9 cellular contexts compared by ENCODE assay signal in the genomic region with DNA sequence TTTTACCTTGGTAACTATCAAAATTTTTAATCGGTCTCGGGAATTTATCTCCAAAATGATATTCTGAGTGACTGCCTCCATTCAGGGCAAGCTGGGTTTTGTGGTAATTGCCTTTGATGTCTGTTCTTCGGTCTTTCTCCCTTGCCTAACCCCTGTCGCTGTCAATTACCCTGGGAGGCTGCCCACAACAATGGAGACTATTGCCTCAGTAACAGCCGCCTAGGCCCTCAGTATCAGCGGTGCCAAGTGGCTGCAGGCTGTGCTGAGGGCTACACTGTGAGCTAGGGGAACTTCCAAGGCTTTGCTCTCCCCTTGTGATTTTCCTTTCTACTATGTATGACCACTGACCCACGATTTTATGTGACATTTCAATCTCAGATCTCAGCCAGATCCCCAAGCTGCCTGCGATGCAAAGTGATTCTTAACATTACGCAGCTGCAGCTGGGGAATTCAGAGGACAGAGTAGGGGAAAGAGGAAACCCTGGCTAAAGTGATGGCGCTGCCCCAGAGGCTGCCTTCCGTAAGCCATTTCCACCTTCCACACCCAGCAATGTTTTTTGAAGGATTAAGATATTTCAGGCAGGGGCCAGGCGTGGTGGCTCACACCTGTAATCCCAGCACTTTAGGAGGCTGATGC. TPM values are rescaled to one million over a fixed set of nuclear protein-coding genes. Genes with fewer than 3 reads are reported as not detected.
DNase-seq lines count a peak whose midpoint lies in the region; ATAC-seq and TF ChIP-seq lines count a peak whose summit lies in the region.
"Had no signal": no experiment of that assay in that cellular context is flagged by ENCODE, and none has a peak within 500 bp of the region (broad histone marks: within the 10 kb centered on the region; RNA-seq: fewer than 3 reads in every experiment).

No MANE protein-coding gene starts in this region.

- no peaks in the 10 kb centered on the region for H4K20me1 ChIP-seq in fibroblast of lung (ENCODE audit: control insufficient read depth, extremely low read depth, insufficient read depth, low read length)
- no peaks in the 10 kb centered on the region for H4K20me1 ChIP-seq in MM.1S (ENCODE audit: insufficient read depth, low read length)

- H3K9me2 ChIP-seq in MM.1S (replicated peaks; ENCODE audit: insufficient read depth, low read length) = no peaks in the 10 kb centered on the region

- H3F3A ChIP-seq in MM.1S (ENCODE audit: insufficient read depth, low read length) = no peaks in the 10 kb centered on the region

- ATAC-seq in GM21786 (IDR thresholded peaks at IDR 0.05; ENCODE audit: unreplicated experiment) (peak; percentile 43), GM19324 (IDR thresholded peaks at IDR 0.05; ENCODE audit: low FRiP score, unreplicated experiment) (no peak)

- peaks cover 4% of the 10 kb centered on the region for H3K27me3 ChIP-seq in fibroblast of lung (ENCODE audit: control insufficient read depth, insufficient read depth, low read length)
- H3K27me3 ChIP-seq in MM.1S (replicated peaks; ENCODE audit: insufficient read depth, low read length) = no peaks in the 10 kb centered on the region

- H3K4me2 ChIP-seq in fibroblast of lung (ENCODE audit: extremely low read depth, insufficient read depth, low read length) (peak overlapping the region; percentile 44), MM.1S (ENCODE audit: low read depth, low read length) (no peak overlapping the region)

- no peak for TF ChIP-seq POLR2A in erythroblast (IDR thresholded peaks at IDR 0.05; ENCODE audit: low read length)

- peak overlapping the region in 1 of 4 experiments; percentile 15 for H3K4me3 ChIP-seq in fibroblast of lung (replicated peaks in 1 of 4; ENCODE audit: control extremely low read depth in 1 of 4, insufficient read depth in 1 of 4, low read depth in 3 of 4, low read length in 4 of 4)
- no peak overlapping the region for H3K4me3 ChIP-seq in MM.1S (ENCODE audit: low read length)

- H3K4me1 ChIP-seq in fibroblast of lung (ENCODE audit: control insufficient read depth, extremely low read depth, insufficient read depth, low read length) (peaks cover 4% of the 10 kb centered on the region), MM.1S (ENCODE audit: low read length) (no peaks in the 10 kb centered on the region)

- no peak for TF ChIP-seq CTCF in fibroblast of lung (conservative IDR thresholded peaks at IDR 0.05 in 1 of 2, IDR thresholded peaks at IDR 0.05 in 1 of 2; ENCODE audit: low read depth in 1 of 2, low read length in 2 of 2)
- no peak for TF ChIP-seq CTCF in MM.1S (IDR thresholded peaks at IDR 0.05; ENCODE audit: low read length)

- H3K27ac ChIP-seq in fibroblast of lung (ENCODE audit: insufficient read depth, low read length) (no peak overlapping the region), MM.1S (ENCODE audit: low read length) (no peak overlapping the region)

- no peak overlapping the region for H3K9ac ChIP-seq in fibroblast of lung (ENCODE audit: insufficient read depth, low read length)
- H3K9ac ChIP-seq in MM.1S (ENCODE audit: low read length) = no peak overlapping the region

- H3K79me2 ChIP-seq in fibroblast of lung (ENCODE audit: control insufficient read depth, insufficient read depth, low read length) = no peaks in the 10 kb centered on the region
- no peaks in the 10 kb centered on the region for H3K79me2 ChIP-seq in MM.1S (ENCODE audit: low read length)

- H3K9me3 ChIP-seq in fibroblast of lung (ENCODE audit: control insufficient read depth, insufficient read depth, low read depth, low read length) (no peaks in the 10 kb centered on the region), MM.1S (replicated peaks; ENCODE audit: insufficient read depth, low read length) (no peaks in the 10 kb centered on the region)

- no peaks in the 10 kb centered on the region for H3K36me3 ChIP-seq in fibroblast of lung (ENCODE audit: control insufficient read depth, insufficient read depth, low read length)
- H3K36me3 ChIP-seq in MM.1S (replicated peaks; ENCODE audit: insufficient read depth, low read length) = no peaks in the 10 kb centered on the region

- DNase-seq in NCI-H510A (lab: John Stamatoyannopoulos, UW) = peak; percentile 39
- peak; percentile 5 to 19 for DNase-seq in fibroblast of lung (ENCODE audit: low read depth in 2 of 2)
- peak; percentile 8 for DNase-seq in putamen (ENCODE audit: low spot score)
- DNase-seq in erythroblast (lab: John Stamatoyannopoulos, UW) = no peak
- DNase-seq in MM.1S = no peak

- H2AFZ ChIP-seq in fibroblast of lung (ENCODE audit: low read length) = peak overlapping the region; percentile 62
- H2AFZ ChIP-seq in MM.1S (ENCODE audit: low read length) = no peak overlapping the region

RNA-seq across cellular contexts. Expression of gene REST, which starts 36.2 kb away (rescaled TPM):
- total RNA-seq in fibroblast of lung = 25.2 and 33.0 TPM in 2 replicates
- 29.3 and 30.5 TPM in 2 replicates for polyA plus RNA-seq in fibroblast of lung
- polyA plus RNA-seq in fibroblast of lung (2012) = 9.7 and 12.6 TPM in 2 replicates
- polyA minus RNA-seq in fibroblast of lung (ENCODE audit: low replicate concordance) = 9.3 and 20.4 TPM in 2 replicates

RNA-seq across cellular contexts. Expression of gene SPINK2, which starts 50.0 kb away (rescaled TPM):
- not detected in 2 replicates for total RNA-seq in fibroblast of lung
- polyA plus RNA-seq in fibroblast of lung = not detected in 2 replicates
- not detected in 2 replicates for polyA plus RNA-seq in fibroblast of lung (2012)
- not detected in 2 replicates for polyA minus RNA-seq in fibroblast of lung (ENCODE audit: low replicate concordance)
- total RNA-seq: skeletal muscle tissue, temporal lobe had no signal

Comparison
In these comparisons a context has a peak if more than half of its experiments do, and no peak if none do; other contexts are left out.
1. DNase-seq: peak in NCI-H510A (single experiment), fibroblast of lung (2 of 2) and putamen (single experiment); none in erythroblast (0 of 2) and MM.1S (single experiment).